In the genomic region with DNA sequence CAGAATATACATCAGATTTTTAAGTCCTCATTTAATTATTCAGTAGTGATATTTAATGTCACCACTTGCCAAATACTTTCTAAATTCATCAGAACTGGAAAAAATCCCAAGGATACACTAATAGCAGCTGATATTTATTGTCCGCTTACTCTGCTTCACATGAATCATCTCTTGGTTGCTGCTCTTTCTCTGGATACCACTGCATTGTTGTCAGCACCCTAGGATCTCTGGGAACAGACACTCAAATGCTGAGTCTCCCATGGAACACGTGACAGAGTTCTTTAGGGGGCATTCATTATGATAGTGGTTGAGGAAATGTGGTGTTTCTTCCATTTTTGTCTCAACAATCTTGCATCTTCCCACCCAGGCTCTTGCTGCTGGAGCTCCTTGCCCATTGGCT, we compare ENCODE assay signal across 26 cellular contexts.
A peak's percentile ranks its signal among the peaks of the same experiment; 100 is the strongest.
DNase-seq lines count a peak whose midpoint lies in the region; ATAC-seq and TF ChIP-seq lines count a peak whose summit lies in the region.
"Had no signal": no experiment of that assay in that cellular context is flagged by ENCODE, and none has a peak within 500 bp of the region (broad histone marks: within the 10 kb centered on the region; RNA-seq: fewer than 3 reads in every experiment).

No MANE protein-coding gene starts in this region.

- no peaks in the 10 kb centered on the region for H3K36me3 ChIP-seq in heart right ventricle
- H3K36me3 ChIP-seq: BLaER1, left lung, ovary, right atrium auricular region had no signal

- intact Hi-C loops in Right ventricle myocardium inferior (cut with DNase I) (no loop called here), heart right ventricle (cut with DNase I) (no loop called here), posterior vena cava (cut with DNase I) (loop anchor here in 1 of 2 donors (5.0 kb wide), 1 partner anchor 1262 kb away; no protein-coding TSS in a partner anchor)

- no peak overlapping the region for H3K27ac ChIP-seq in heart right ventricle
- H3K27ac ChIP-seq: 22Rv1, BLaER1, dorsolateral prefrontal cortex, left lung, ovary, right atrium auricular region had no signal

- no peaks in the 10 kb centered on the region for H3K27me3 ChIP-seq in heart right ventricle
- H3K27me3 ChIP-seq: BLaER1, left lung, ovary, right atrium auricular region had no signal

- no peak overlapping the region for H3K4me3 ChIP-seq in heart right ventricle
- no peak overlapping the region for H3K4me3 ChIP-seq in foreskin fibroblast (ENCODE audit: low read depth in 1 of 2, low read length in 2 of 2)
- H3K4me3 ChIP-seq: BLaER1, dorsolateral prefrontal cortex, GM12878, left lung, ovary, right atrium auricular region had no signal

- ATAC-seq in Right ventricle myocardium inferior (peak; percentile 28), heart right ventricle (no peak), HG03378 (IDR thresholded peaks at IDR 0.05; ENCODE audit: unreplicated experiment) (no peak), HG02571 (IDR thresholded peaks at IDR 0.05; ENCODE audit: unreplicated experiment) (no peak)
- ATAC-seq: GM12878, left lung, natural killer cell, WTC11 had no signal

- DNase-seq in Right ventricle myocardium inferior (ENCODE audit: missing footprints) (no peak), heart right ventricle (no peak), amniotic epithelial cell (ENCODE audit: low read depth) (peak; percentile 81), foreskin fibroblast (peak; percentile 57 to 69), posterior vena cava (ENCODE audit: low spot score) (no peak), RKO (ENCODE audit: low spot score) (no peak)
- DNase-seq: activated CD4-positive, alpha-beta T cell treated with anti-CD3 and anti-CD28 coated beads, Interleukin-2, amount 50 U/mL, for 48 hours; activated CD8-positive, alpha-beta memory T cell treated with anti-CD3 and anti-CD28 coated beads, Interleukin-2, amount 50 U/mL, for 48 hours; aorta; dorsolateral prefrontal cortex; foreskin melanocyte; H9; left lung; natural killer cell; NCI-H2029 treated with DMSO at 0.1 percent for 48 hours; NCI-H2227 treated with DMSO at 0.1 percent for 48 hours; ovary; stimulated activated naive CD4-positive, alpha-beta T cell treated with Interleukin-2 at 50 U/mL for 16 hours; T1000 had no signal

- no peaks in the 10 kb centered on the region for H3K9me3 ChIP-seq in heart right ventricle
- H3K9me3 ChIP-seq: left lung, ovary, right atrium auricular region had no signal

- WGBS in heart right ventricle, 2 donors = 48 to 60% methylated on average over 2 of the region's 2 CpGs

- H3K4me1 ChIP-seq in heart right ventricle = no peaks in the 10 kb centered on the region
- H3K4me1 ChIP-seq: BLaER1, left lung, right atrium auricular region had no signal

- TF ChIP-seq CTCF in heart right ventricle (IDR thresholded peaks at IDR 0.05) = no peak
- TF ChIP-seq CTCF in foreskin fibroblast (IDR thresholded peaks at IDR 0.05; ENCODE audit: low read depth, low read length) = no peak

Comparison
In these comparisons a context has a peak if more than half of its experiments do, and no peak if none do; other contexts are left out.
1. DNase-seq: peak in amniotic epithelial cell (single experiment) and foreskin fibroblast (2 of 2); none in Right ventricle myocardium inferior (single experiment), heart right ventricle (0 of 2), posterior vena cava (single experiment) and RKO (single experiment).